Comparison of ENCODE assay signal across 14 cellular contexts in the genomic region with DNA sequence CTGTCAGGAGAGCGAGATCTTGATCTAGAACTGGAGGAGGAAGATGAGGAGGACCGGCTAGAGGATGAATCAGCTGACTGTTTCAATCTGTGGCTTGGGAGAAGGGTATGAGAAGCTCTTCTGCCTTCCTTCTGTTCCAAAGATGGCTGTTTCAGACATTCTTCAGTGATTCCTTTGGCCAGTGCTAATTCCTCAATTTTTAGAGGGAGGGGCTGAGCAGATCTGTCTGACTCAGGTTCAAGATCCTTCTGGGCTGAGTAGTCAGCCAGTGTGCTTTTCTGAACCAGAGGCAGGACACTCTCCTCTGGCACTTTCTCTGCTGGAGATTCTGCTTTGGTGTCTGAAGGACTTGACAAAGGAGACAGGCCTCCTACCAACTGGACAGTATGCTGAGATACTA. TPM values are rescaled to one million over a fixed set of nuclear protein-coding genes. Genes with fewer than 3 reads are reported as not detected.
A peak's percentile ranks its signal among the peaks of the same experiment; 100 is the strongest.
DNase-seq lines count a peak whose midpoint lies in the region; ATAC-seq, FAIRE-seq and TF ChIP-seq lines count a peak whose summit lies in the region.
"Had no signal": no experiment of that assay in that cellular context is flagged by ENCODE, and none has a peak within 500 bp of the region (broad histone marks: within the 10 kb centered on the region; RNA-seq: fewer than 3 reads in every experiment).

No MANE protein-coding gene starts in this region.

- H3K9me3 ChIP-seq in Caco-2, result no peaks in the 10 kb centered on the region
- H3K9me3 ChIP-seq in RWPE2 (ENCODE audit: severe bottlenecking), result no peaks in the 10 kb centered on the region
- no peaks in the 10 kb centered on the region for H3K9me3 ChIP-seq in esophagus squamous epithelium
- H3K9me3 ChIP-seq in skeletal muscle tissue (ENCODE audit: control insufficient read depth in 3 of 3, low read length in 3 of 3), result no peaks in the 10 kb centered on the region

- H3K27ac Mint-ChIP-seq in Caco-2 (ENCODE audit: unreplicated experiment), result peak overlapping the region; percentile 54

- H3K4me1 ChIP-seq in Caco-2, result peaks cover 52% of the 10 kb centered on the region
- peaks cover 30% of the 10 kb centered on the region for H3K4me1 ChIP-seq in RWPE2 (ENCODE audit: insufficient read depth, poor library complexity, severe bottlenecking)
- peaks cover 4 to 39% (median 17%) of the 10 kb centered on the region in 3 donors for H3K4me1 ChIP-seq in esophagus squamous epithelium
- peaks cover 8 to 16% (median 10%) of the 10 kb centered on the region in 3 donors for H3K4me1 ChIP-seq in skeletal muscle tissue (ENCODE audit: control insufficient read depth in 3 of 3, insufficient read depth in 3 of 3, low read length in 3 of 3)

- POLR2A ChIA-PET in Caco-2 (lab: Charles Lee), result no interaction called here

- no peak for TF ChIP-seq POLR2A in esophagus squamous epithelium (IDR thresholded peaks at IDR 0.05)

- intact Hi-C loops in Caco-2 (cut with micrococcal nuclease; ENCODE audit: unreplicated experiment) (no loop called here), esophagus squamous epithelium (cut with DNase I) (no loop called here)

- peak overlapping the region; percentile 14 for H3K4me3 Mint-ChIP-seq in Caco-2 (ENCODE audit: unreplicated experiment)

- TF ChIP-seq CTCF in Caco-2 (IDR thresholded peaks at IDR 0.05; ENCODE audit: insufficient read depth in 1 of 2, low read depth in 1 of 2, low read length in 1 of 2, severe bottlenecking in 1 of 2, unreplicated experiment in 1 of 2), result no peak
- TF ChIP-seq CTCF in RWPE2 (IDR thresholded peaks at IDR 0.05; ENCODE audit: poor library complexity, severe bottlenecking), result no peak
- TF ChIP-seq CTCF in esophagus squamous epithelium (IDR thresholded peaks at IDR 0.05), result no peak

- H3K27me3 ChIP-seq in Caco-2 (replicated peaks; ENCODE audit: control insufficient read depth, insufficient read depth, low read length), result no peaks in the 10 kb centered on the region
- H3K27me3 ChIP-seq in RWPE2 (ENCODE audit: insufficient read depth, poor library complexity, severe bottlenecking), result no peaks in the 10 kb centered on the region
- no peaks in the 10 kb centered on the region for H3K27me3 ChIP-seq in esophagus squamous epithelium
- H3K27me3 ChIP-seq in skeletal muscle tissue (ENCODE audit: control insufficient read depth in 3 of 3, insufficient read depth in 3 of 3, low read length in 3 of 3), result no peaks in the 10 kb centered on the region

- CTCF ChIA-PET in Caco-2 (lab: Charles Lee), result interaction anchor here (0.6 to 4.5 kb wide), 3 partner anchors 11 to 15 kb away, joined by 3 to 49 read pairs (median 3); partner anchors contain the start of gene ACIN1

- no peak for FAIRE-seq in frontal cortex (lab: Jason Lieb, UNC)

- H3K27me3 Mint-ChIP-seq in Caco-2 (ENCODE audit: insufficient read depth, unreplicated experiment), result no peaks in the 10 kb centered on the region

- ATAC-seq in RWPE2 (ENCODE audit: low read depth), result no peak

- no peaks in the 10 kb centered on the region for H3K9me3 Mint-ChIP-seq in Caco-2 (ENCODE audit: unreplicated experiment)

- DNase-seq in Caco-2 (no peak), RWPE2 (ENCODE audit: low spot score) (no peak), esophagus squamous epithelium (lab: John Stamatoyannopoulos, UW) (no peak), NCI-H2171 (lab: John Stamatoyannopoulos, UW) (no peak), NCI-H1105 (lab: John Stamatoyannopoulos, UW) (no peak), amniotic stem cell (lab: John Stamatoyannopoulos, UW) (no peak), frontal cortex (ENCODE audit: low spot score in 2 of 2) (no peak)
- DNase-seq: DMS 273 treated with DMSO at 0.1 percent for 48 hours, midbrain, NCI-H1092 treated with DMSO at 0.1 percent for 48 hours, NCI-H510A treated with DMSO at 0.1 percent for 48 hours, SHP77 treated with DMSO at 0.1 percent for 48 hours had no signal

- H3K36me3 ChIP-seq in Caco-2 (ENCODE audit: control insufficient read depth, insufficient read depth, low read length) (peaks cover 4% of the 10 kb centered on the region), RWPE2 (ENCODE audit: low read depth) (peaks cover 100% of the 10 kb centered on the region), esophagus squamous epithelium (peaks cover 17 to 100% (median 75%) of the 10 kb centered on the region in 3 donors), skeletal muscle tissue (ENCODE audit: control insufficient read depth in 3 of 3, insufficient read depth in 3 of 3, low read length in 3 of 3) (peaks cover 54 to 72% (median 64%) of the 10 kb centered on the region in 3 donors)

- peaks cover 77% of the 10 kb centered on the region for H3K36me3 Mint-ChIP-seq in Caco-2 (ENCODE audit: insufficient read depth, unreplicated experiment)

- no peak overlapping the region for H3K9ac ChIP-seq in skeletal muscle tissue (ENCODE audit: low read depth in 1 of 3, low read length in 3 of 3)

- WGBS in esophagus squamous epithelium, 2 donors, result 89 to 100% methylated on average over 1 to 2 of the region's 2 CpGs

- H3K4me3 ChIP-seq in Caco-2 (ENCODE audit: low read depth, low read length) (no peak overlapping the region), RWPE2 (ENCODE audit: severe bottlenecking) (no peak overlapping the region), esophagus squamous epithelium (no peak overlapping the region), skeletal muscle tissue (ENCODE audit: low read length in 3 of 3) (no peak overlapping the region)

- peaks cover 21% of the 10 kb centered on the region for H3K4me1 Mint-ChIP-seq in Caco-2 (ENCODE audit: low read depth, unreplicated experiment)

- no TSS peak for BruUV-seq in Caco-2 (replicated peaks; lab: Mats Ljungman, UMichigan)

- H3K27ac ChIP-seq in RWPE2 (ENCODE audit: poor library complexity, severe bottlenecking) (peak overlapping the region; percentile 81), esophagus squamous epithelium (peak overlapping the region; percentile 17 to 81 (median 78)), skeletal muscle tissue (ENCODE audit: low read depth, low read length) (peak overlapping the region; percentile 61)

RNA-seq across cellular contexts. Expression of gene ACIN1, which starts 15.2 kb away (rescaled TPM):
- total RNA-seq in Caco-2 (2022) (193 and 201 TPM in 2 replicates), esophagus squamous epithelium (100 to 1,000 TPM in 1 of 4 donors, 10 to 100 TPM in 3; 51.4 to 107 (median 83.0) TPM), skeletal muscle tissue (62.1 TPM), frontal cortex (73.0 TPM)

RNA-seq across cellular contexts. Expression of gene C14orf119, which starts 15.6 kb away (rescaled TPM):
- total RNA-seq in Caco-2 (2022) (46.3 and 52.0 TPM in 2 replicates), esophagus squamous epithelium (10 to 100 TPM; 17.5 to 42.0 (median 31.0) TPM), skeletal muscle tissue (24.5 TPM), frontal cortex (22.0 TPM)

RNA-seq across cellular contexts. Expression of gene CDH24, which starts 22.4 kb away (rescaled TPM):
- 7.9 TPM in 2 replicates for total RNA-seq in Caco-2 (2022)
- total RNA-seq in esophagus squamous epithelium, result 1 to 10 TPM; 3.4 to 6.7 (median 4.8) TPM
- 1.6 TPM for total RNA-seq in skeletal muscle tissue
- 9.4 TPM for total RNA-seq in frontal cortex

RNA-seq across cellular contexts. Expression of gene CIROP, which starts 25.1 kb away (rescaled TPM):
- total RNA-seq in Caco-2 (2022) (not detected in 2 replicates), esophagus squamous epithelium (under 1 TPM in 1 of 4 donors, not detected in 3; 0.38 TPM), skeletal muscle tissue (not detected), frontal cortex (not detected)
- total RNA-seq: dermis microvascular lymphatic vessel endothelial cell had no signal

RNA-seq across cellular contexts. Expression of gene PSMB11, which starts 37.7 kb away (rescaled TPM):
- total RNA-seq in Caco-2 (2022), result not detected in 2 replicates
- not detected for total RNA-seq in esophagus squamous epithelium
- total RNA-seq in skeletal muscle tissue, result not detected
- under 0.01 TPM for total RNA-seq in frontal cortex
- total RNA-seq: dermis microvascular lymphatic vessel endothelial cell had no signal
